ENCODE assay signal across 1 cellular context in the genomic region with DNA sequence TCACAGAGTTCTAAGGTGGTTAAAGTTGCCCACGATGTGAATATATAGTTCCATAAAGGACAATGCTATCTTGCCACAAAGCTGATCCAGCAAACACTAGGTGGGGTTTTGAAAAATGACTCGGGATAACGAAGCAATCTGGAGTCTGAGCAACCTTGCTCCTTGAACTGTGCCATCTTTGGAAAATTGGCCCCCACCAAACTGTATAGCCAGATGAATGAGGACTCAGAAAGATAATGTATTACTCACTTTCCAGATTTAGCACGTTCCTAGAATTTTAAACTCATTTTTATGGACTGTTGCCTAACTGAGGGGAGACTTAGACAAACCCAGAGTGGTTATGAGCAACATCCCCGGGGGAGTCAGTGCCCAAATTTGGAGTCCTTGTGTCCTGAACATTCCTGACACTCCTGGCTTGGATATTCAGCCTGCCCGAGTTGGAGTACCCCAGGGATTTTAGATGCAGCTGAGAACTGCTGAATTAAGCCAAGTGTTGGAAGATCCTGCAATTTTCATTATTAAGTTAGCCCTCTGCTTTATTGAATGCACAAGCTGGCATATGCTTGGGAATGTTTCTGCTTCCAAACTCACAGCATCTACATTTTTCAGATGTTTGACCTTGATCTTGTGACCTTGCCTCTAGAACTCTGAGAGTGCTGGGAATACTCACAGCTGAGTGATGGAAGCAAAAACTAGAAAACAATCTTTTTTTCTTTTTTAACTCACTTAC.
TF ChIP-seq lines count a peak whose summit lies in the region.

No MANE protein-coding gene starts in this region.

TF ChIP-seq in IMR-90, 13 proteins besides CTCF, POLR2A, EP300 and RAD21:
- TF ChIP-seq, protein P1, sequence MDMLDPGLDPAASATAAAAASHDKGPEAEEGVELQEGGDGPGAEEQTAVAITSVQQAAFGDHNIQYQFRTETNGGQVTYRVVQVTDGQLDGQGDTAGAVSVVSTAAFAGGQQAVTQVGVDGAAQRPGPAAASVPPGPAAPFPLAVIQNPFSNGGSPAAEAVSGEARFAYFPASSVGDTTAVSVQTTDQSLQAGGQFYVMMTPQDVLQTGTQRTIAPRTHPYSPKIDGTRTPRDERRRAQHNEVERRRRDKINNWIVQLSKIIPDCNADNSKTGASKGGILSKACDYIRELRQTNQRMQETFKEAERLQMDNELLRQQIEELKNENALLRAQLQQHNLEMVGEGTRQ (IDR thresholded peaks at IDR 0.05; ENCODE audit: low read depth, low read length): no peak
- TF ChIP-seq FOS (IDR thresholded peaks at IDR 0.05; ENCODE audit: low read depth, low read length) (peak; percentile 19; the same call in 1 of the 2 replicates), SMC3 (IDR thresholded peaks at IDR 0.05; ENCODE audit: low read depth, low read length) (no peak), RCOR1 (IDR thresholded peaks at IDR 0.05; ENCODE audit: insufficient replicate concordance, low read length) (no peak), NFE2L2 (IDR thresholded peaks at IDR 0.05; ENCODE audit: low read depth, low read length) (no peak), RFX5 (IDR thresholded peaks at IDR 0.05; ENCODE audit: low read depth, low read length) (no peak), CHD1 (IDR thresholded peaks at IDR 0.05; ENCODE audit: low read depth, low read length) (no peak), MAFK (IDR thresholded peaks at IDR 0.05; ENCODE audit: low read depth, low read length) (no peak), CEBPB (IDR thresholded peaks at IDR 0.05; ENCODE audit: low read depth, low read length) (peak; percentile 92), BHLHE40 (IDR thresholded peaks at IDR 0.05; ENCODE audit: low read depth, low read length) (0 out of 2 replicates have a peak, but pooled peaks have one; percentile 44), MAZ (IDR thresholded peaks at IDR 0.05; ENCODE audit: borderline replicate concordance, low read depth, low read length) (peak; percentile 52; the same call in 1 of the 2 replicates), MXI1 (IDR thresholded peaks at IDR 0.05; ENCODE audit: borderline replicate concordance, low read depth, low read length) (no peak)
- TF ChIP-seq, protein P2, sequence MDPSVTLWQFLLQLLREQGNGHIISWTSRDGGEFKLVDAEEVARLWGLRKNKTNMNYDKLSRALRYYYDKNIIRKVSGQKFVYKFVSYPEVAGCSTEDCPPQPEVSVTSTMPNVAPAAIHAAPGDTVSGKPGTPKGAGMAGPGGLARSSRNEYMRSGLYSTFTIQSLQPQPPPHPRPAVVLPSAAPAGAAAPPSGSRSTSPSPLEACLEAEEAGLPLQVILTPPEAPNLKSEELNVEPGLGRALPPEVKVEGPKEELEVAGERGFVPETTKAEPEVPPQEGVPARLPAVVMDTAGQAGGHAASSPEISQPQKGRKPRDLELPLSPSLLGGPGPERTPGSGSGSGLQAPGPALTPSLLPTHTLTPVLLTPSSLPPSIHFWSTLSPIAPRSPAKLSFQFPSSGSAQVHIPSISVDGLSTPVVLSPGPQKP (IDR thresholded peaks at IDR 0.05; ENCODE audit: borderline replicate concordance, low read depth, low read length): peak; percentile 63; the same call in 1 of the 2 replicates
